Comparison of ENCODE assay signal across 35 cellular contexts in the genomic region with DNA sequence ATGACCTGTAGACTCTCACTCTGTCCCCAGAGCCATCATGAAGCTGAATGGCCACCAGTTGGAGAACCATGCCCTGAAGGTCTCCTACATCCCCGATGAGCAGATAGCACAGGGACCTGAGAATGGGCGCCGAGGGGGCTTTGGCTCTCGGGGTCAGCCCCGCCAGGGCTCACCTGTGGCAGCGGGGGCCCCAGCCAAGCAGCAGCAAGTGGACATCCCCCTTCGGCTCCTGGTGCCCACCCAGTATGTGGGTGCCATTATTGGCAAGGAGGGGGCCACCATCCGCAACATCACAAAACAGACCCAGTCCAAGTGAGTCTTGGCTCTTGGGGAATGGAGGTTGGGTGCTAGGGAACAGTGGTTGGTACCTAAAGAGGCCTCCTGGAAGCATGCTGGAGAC. TPM values are rescaled to one million over a fixed set of nuclear protein-coding genes. Genes with fewer than 3 reads are reported as not detected.
"Had no signal": no experiment of that assay in that cellular context is flagged by ENCODE, and none has a peak within 500 bp of the region (broad histone marks: within the 10 kb centered on the region; RNA-seq: fewer than 3 reads in every experiment).

No MANE protein-coding gene starts in this region.

- H3K27ac Mint-ChIP-seq: activated CD4-positive, alpha-beta memory T cell treated with anti-CD3 and anti-CD28 coated beads for 36 hours; activated CD4-positive, alpha-beta T cell treated with anti-CD3 and anti-CD28 coated beads for 36 hours; activated CD4-positive, alpha-beta T cell treated with anti-CD3 and anti-CD28 coated beads, Interleukin-2, amount 10 ng/mL, durations not matched to agents 24 days and 14 days; activated CD8-positive, alpha-beta memory T cell treated with anti-CD3 and anti-CD28 coated beads, Interleukin-2, amount 10 ng/mL, durations not matched to agents 7 days and 5 days; activated CD8-positive, alpha-beta T cell treated with anti-CD3 and anti-CD28 coated beads, Interleukin-2, amount 10 ng/mL, durations not matched to agents 7 days and 5 days; activated naive CD4-positive, alpha-beta T cell treated with anti-CD3 and anti-CD28 coated beads for 36 hours; activated naive CD4-positive, alpha-beta T cell treated with anti-CD3 and anti-CD28 coated beads, Interleukin-2, amount 50 U/mL, for 24 hours; activated naive CD8-positive, alpha-beta T cell treated with anti-CD3 and anti-CD28 coated beads for 36 hours; activated naive CD8-positive, alpha-beta T cell treated with anti-CD3 and anti-CD28 coated beads, Interleukin-2, amount 50 U/mL, for 24 hours; activated T-helper 1 cell treated with anti-CD3 and anti-CD28 coated beads, Interleukin-12 subunit alpha, Interleukin-12 subunit beta, Interleukin-2, Interleukin-4 antibody, amounts not matched to agents 30 ng/mL and 10 ng/mL and 1 ng/mL, durations not matched to agents 14 hours and 24 hours and 36 hours; activated T-helper 2 cell treated with anti-CD3 and anti-CD28 coated beads, Interferon-gamma antibody, Interleukin-2, Interleukin-4, amounts not matched to agents 10 μg/mL and 5 μg/mL and 100 μg/mL, durations not matched to agents 14 hours and 24 hours and 36 hours; brain had no signal

- H3K9me3 ChIP-seq: adrenal gland, breast epithelium, esophagus squamous epithelium, gastroesophageal sphincter, heart right ventricle had no signal

- H3K27me3 ChIP-seq: adrenal gland, cardiac muscle cell had no signal

- H3K4me3 Mint-ChIP-seq: activated CD4-positive, alpha-beta memory T cell treated with anti-CD3 and anti-CD28 coated beads for 36 hours; activated CD4-positive, alpha-beta T cell treated with anti-CD3 and anti-CD28 coated beads for 36 hours; activated CD4-positive, alpha-beta T cell treated with anti-CD3 and anti-CD28 coated beads, Interleukin-2, amount 10 ng/mL, durations not matched to agents 24 days and 14 days; activated CD8-positive, alpha-beta memory T cell treated with anti-CD3 and anti-CD28 coated beads, Interleukin-2, amount 10 ng/mL, durations not matched to agents 7 days and 5 days; activated CD8-positive, alpha-beta T cell treated with anti-CD3 and anti-CD28 coated beads, Interleukin-2, amount 10 ng/mL, durations not matched to agents 7 days and 5 days; activated naive CD4-positive, alpha-beta T cell treated with anti-CD3 and anti-CD28 coated beads for 36 hours; activated naive CD4-positive, alpha-beta T cell treated with anti-CD3 and anti-CD28 coated beads, Interleukin-2, amount 50 U/mL, for 24 hours; activated naive CD8-positive, alpha-beta T cell treated with anti-CD3 and anti-CD28 coated beads for 36 hours; activated naive CD8-positive, alpha-beta T cell treated with anti-CD3 and anti-CD28 coated beads, Interleukin-2, amount 50 U/mL, for 24 hours; activated T-helper 1 cell treated with anti-CD3 and anti-CD28 coated beads, Interleukin-12 subunit alpha, Interleukin-12 subunit beta, Interleukin-2, Interleukin-4 antibody, amounts not matched to agents 30 ng/mL and 10 ng/mL and 1 ng/mL, durations not matched to agents 14 hours and 24 hours and 36 hours; brain; central memory CD8-positive, alpha-beta T cell had no signal

- H3K4me1 ChIP-seq: adrenal gland, breast epithelium, gastroesophageal sphincter, heart right ventricle had no signal

- H3K27me3 Mint-ChIP-seq: brain had no signal

- H3K36me3 ChIP-seq: adrenal gland, breast epithelium, esophagus squamous epithelium, gastroesophageal sphincter, heart right ventricle had no signal

- ATAC-seq: activated CD4-positive, alpha-beta T cell treated with anti-CD3 and anti-CD28 coated beads for 36 hours; activated CD8-positive, alpha-beta memory T cell treated with anti-CD3 and anti-CD28 coated beads, Interleukin-2, amount 10 ng/mL, durations not matched to agents 7 days and 5 days; activated CD8-positive, alpha-beta T cell treated with anti-CD3 and anti-CD28 coated beads, Interleukin-2, amount 10 ng/mL, durations not matched to agents 7 days and 5 days; activated naive CD8-positive, alpha-beta T cell treated with anti-CD3 and anti-CD28 coated beads, Interleukin-2, amount 50 U/mL, for 24 hours; gastroesophageal sphincter; heart right ventricle had no signal

- H3K27ac ChIP-seq: adrenal gland, breast epithelium, cardiac muscle cell, coronary artery, epithelial cell of prostate, esophagus squamous epithelium, gastroesophageal sphincter, heart right ventricle had no signal

- H3K4me1 Mint-ChIP-seq: activated CD4-positive, alpha-beta T cell treated with anti-CD3 and anti-CD28 coated beads for 36 hours; activated CD8-positive, alpha-beta memory T cell treated with anti-CD3 and anti-CD28 coated beads, Interleukin-2, amount 10 ng/mL, durations not matched to agents 7 days and 5 days; activated naive CD4-positive, alpha-beta T cell treated with anti-CD3 and anti-CD28 coated beads, Interleukin-2, amount 50 U/mL, for 24 hours; activated naive CD8-positive, alpha-beta T cell treated with anti-CD3 and anti-CD28 coated beads for 36 hours; activated naive CD8-positive, alpha-beta T cell treated with anti-CD3 and anti-CD28 coated beads, Interleukin-2, amount 50 U/mL, for 24 hours; brain; central memory CD8-positive, alpha-beta T cell had no signal

- H3K4me3 ChIP-seq: adrenal gland, breast epithelium, cardiac muscle cell, coronary artery, esophagus squamous epithelium, gastroesophageal sphincter, heart right ventricle had no signal

- H3K36me3 Mint-ChIP-seq: activated CD4-positive, alpha-beta memory T cell treated with anti-CD3 and anti-CD28 coated beads for 36 hours; activated CD8-positive, alpha-beta memory T cell treated with anti-CD3 and anti-CD28 coated beads, Interleukin-2, amount 10 ng/mL, durations not matched to agents 7 days and 5 days; activated naive CD4-positive, alpha-beta T cell treated with anti-CD3 and anti-CD28 coated beads, Interleukin-2, amount 50 U/mL, for 24 hours; activated naive CD8-positive, alpha-beta T cell treated with anti-CD3 and anti-CD28 coated beads for 36 hours had no signal

- DNase-seq: activated CD4-positive, alpha-beta memory T cell treated with anti-CD3 and anti-CD28 coated beads for 36 hours; activated CD4-positive, alpha-beta T cell treated with anti-CD3 and anti-CD28 coated beads for 36 hours; activated CD4-positive, alpha-beta T cell treated with anti-CD3 and anti-CD28 coated beads, Interleukin-2, amount 10 ng/mL, durations not matched to agents 24 days and 14 days; activated CD4-positive, CD25-positive, alpha-beta regulatory T cell; activated CD4-positive, CD25-positive, alpha-beta regulatory T cell treated with anti-CD3 and anti-CD28 coated beads, Interleukin-2, amount 50 U/mL, for 72 hours; activated CD8-positive, alpha-beta memory T cell treated with anti-CD3 and anti-CD28 coated beads, Interleukin-2, amount 10 ng/mL, durations not matched to agents 7 days and 5 days; activated CD8-positive, alpha-beta memory T cell treated with anti-CD3 and anti-CD28 coated beads, Interleukin-2, amount 50 U/mL, for 4 hours; activated CD8-positive, alpha-beta T cell treated with anti-CD3 and anti-CD28 coated beads, Interleukin-2, amount 10 ng/mL, durations not matched to agents 7 days and 5 days; activated effector memory CD4-positive, alpha-beta T cell treated with anti-CD3 and anti-CD28 coated beads, Interleukin-2, amount 50 U/mL, for 16 hours; activated naive CD4-positive, alpha-beta T cell treated with anti-CD3 and anti-CD28 coated beads for 36 hours; activated naive CD8-positive, alpha-beta T cell treated with anti-CD3 and anti-CD28 coated beads for 36 hours; activated naive CD8-positive, alpha-beta T cell treated with anti-CD3 and anti-CD28 coated beads, Interleukin-2, amount 50 U/mL, for 24 hours; activated T-cell treated with anti-CD3 and anti-CD28 coated beads, Interleukin-2, amount 50 U/mL, for 1 hour; activated T-cell treated with anti-CD3 and anti-CD28 coated beads, Interleukin-2, amount 50 U/mL, for 48 hours; adrenal gland; amygdala; aorta; dermis blood vessel endothelial cell; effector CD4-positive, alpha-beta T cell; esophagus squamous epithelium; foreskin melanocyte; heart right ventricle; T-helper 2 cell had no signal

- FAIRE-seq: endometrium, endothelial cell of umbilical vein had no signal

- H3K9me3 Mint-ChIP-seq: activated CD4-positive, alpha-beta memory T cell treated with anti-CD3 and anti-CD28 coated beads for 36 hours; activated CD4-positive, alpha-beta T cell treated with anti-CD3 and anti-CD28 coated beads, Interleukin-2, amount 10 ng/mL, durations not matched to agents 24 days and 14 days; activated naive CD4-positive, alpha-beta T cell treated with anti-CD3 and anti-CD28 coated beads, Interleukin-2, amount 50 U/mL, for 24 hours; activated naive CD8-positive, alpha-beta T cell treated with anti-CD3 and anti-CD28 coated beads, Interleukin-2, amount 50 U/mL, for 24 hours; activated T-helper 1 cell treated with anti-CD3 and anti-CD28 coated beads, Interleukin-12 subunit alpha, Interleukin-12 subunit beta, Interleukin-2, Interleukin-4 antibody, amounts not matched to agents 30 ng/mL and 10 ng/mL and 1 ng/mL, durations not matched to agents 14 hours and 24 hours and 36 hours; activated T-helper 2 cell treated with anti-CD3 and anti-CD28 coated beads, Interferon-gamma antibody, Interleukin-2, Interleukin-4, amounts not matched to agents 10 μg/mL and 5 μg/mL and 100 μg/mL, durations not matched to agents 14 hours and 24 hours and 36 hours; brain; central memory CD8-positive, alpha-beta T cell had no signal

RNA-seq across cellular contexts. Expression of gene IGF2BP1, which starts 41.0 kb away (rescaled TPM):
- total RNA-seq: activated CD4-positive, alpha-beta T cell treated with anti-CD3 and anti-CD28 coated beads, Interleukin-2, amount 10 ng/mL, durations not matched to agents 24 days and 14 days; activated CD8-positive, alpha-beta memory T cell treated with anti-CD3 and anti-CD28 coated beads, Interleukin-2, amount 10 ng/mL, durations not matched to agents 7 days and 5 days; activated CD8-positive, alpha-beta T cell treated with anti-CD3 and anti-CD28 coated beads, Interleukin-2, amount 10 ng/mL, durations not matched to agents 7 days and 5 days; activated T-helper 1 cell treated with anti-CD3 and anti-CD28 coated beads, Interleukin-12 subunit alpha, Interleukin-12 subunit beta, Interleukin-2, Interleukin-4 antibody, amounts not matched to agents 30 ng/mL and 10 ng/mL and 1 ng/mL, durations not matched to agents 14 hours and 24 hours and 36 hours; breast epithelium; esophagus squamous epithelium; heart right ventricle had no signal
